9 cellular contexts compared by ENCODE assay signal in the genomic region with DNA sequence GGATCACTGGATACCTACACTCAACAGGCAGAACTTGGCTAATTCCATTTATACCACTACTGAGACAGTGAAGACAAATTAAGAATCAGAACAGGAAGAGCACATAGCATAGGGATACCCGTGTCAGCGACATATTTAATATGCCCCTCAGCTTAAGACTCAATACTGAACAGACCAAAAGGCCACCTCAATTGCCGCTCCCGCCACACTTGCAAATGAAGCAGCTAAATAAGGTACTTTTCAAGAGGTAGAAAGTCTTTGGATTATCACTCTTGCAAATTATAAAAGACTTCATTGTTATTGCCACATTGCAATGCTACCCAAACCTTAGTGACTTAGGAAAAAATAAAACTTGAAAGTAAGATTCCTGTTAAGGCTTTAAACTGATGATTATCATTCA. TPM values are rescaled to one million over a fixed set of nuclear protein-coding genes. Genes with fewer than 3 reads are reported as not detected.
DNase-seq lines count a peak whose midpoint lies in the region; ATAC-seq and TF ChIP-seq lines count a peak whose summit lies in the region.
"Had no signal": no experiment of that assay in that cellular context is flagged by ENCODE, and none has a peak within 500 bp of the region (broad histone marks: within the 10 kb centered on the region; RNA-seq: fewer than 3 reads in every experiment).

No MANE protein-coding gene starts in this region.

- H3K4me1 ChIP-seq in left lung (peaks cover 17 to 62% of the 10 kb centered on the region in 2 donors), thymus (ENCODE audit: control insufficient read depth, insufficient read depth, low read length) (peaks cover 7% of the 10 kb centered on the region)

- no peak for ATAC-seq in activated naive CD8-positive, alpha-beta T cell treated with anti-CD3 and anti-CD28 coated beads, Interleukin-2, amount 50 U/mL, for 24 hours
- no peak for ATAC-seq in left lung
- no peak for ATAC-seq in GM21447 (IDR thresholded peaks at IDR 0.05; ENCODE audit: unreplicated experiment)

- H3K27me3 Mint-ChIP-seq in activated naive CD4-positive, alpha-beta T cell treated with anti-CD3 and anti-CD28 coated beads for 36 hours (ENCODE audit: low read depth) = no peaks in the 10 kb centered on the region
- no peaks in the 10 kb centered on the region for H3K27me3 Mint-ChIP-seq in activated naive CD8-positive, alpha-beta T cell treated with anti-CD3 and anti-CD28 coated beads, Interleukin-2, amount 50 U/mL, for 24 hours

- H3K27ac ChIP-seq in left lung (no peak overlapping the region), thymus (ENCODE audit: low read depth) (no peak overlapping the region)

- intact Hi-C loops in activated naive CD4-positive, alpha-beta T cell treated with anti-CD3 and anti-CD28 coated beads for 36 hours (cut with micrococcal nuclease) = loop anchor here (1.0 kb wide), 1 partner anchor 9 kb away; no protein-coding TSS in a partner anchor
- intact Hi-C loops in left lung (cut with DNase I) = no loop called here

- DNase-seq in activated naive CD4-positive, alpha-beta T cell treated with anti-CD3 and anti-CD28 coated beads for 36 hours = no peak
- DNase-seq in activated naive CD4-positive, alpha-beta T cell treated with anti-CD3 and anti-CD28 coated beads, Interleukin-2, amount 50 U/mL, for 16 hours = no peak
- DNase-seq in activated naive CD8-positive, alpha-beta T cell treated with anti-CD3 and anti-CD28 coated beads, Interleukin-2, amount 50 U/mL, for 24 hours = no peak
- DNase-seq in left lung (no peak), nucleus accumbens (lab: John Stamatoyannopoulos, UW) (no peak), anterior cingulate cortex (lab: John Stamatoyannopoulos, UW) (no peak)

- peaks cover 73% of the 10 kb centered on the region for H3K36me3 Mint-ChIP-seq in activated naive CD4-positive, alpha-beta T cell treated with anti-CD3 and anti-CD28 coated beads for 36 hours (ENCODE audit: low read depth)
- peaks cover 69% of the 10 kb centered on the region for H3K36me3 Mint-ChIP-seq in activated naive CD8-positive, alpha-beta T cell treated with anti-CD3 and anti-CD28 coated beads, Interleukin-2, amount 50 U/mL, for 24 hours (ENCODE audit: low read depth)

- no peak for TF ChIP-seq CTCF in left lung (IDR thresholded peaks at IDR 0.05)

- H3K36me3 ChIP-seq in left lung = peaks cover 0 to 59% of the 10 kb centered on the region in 2 donors
- H3K36me3 ChIP-seq in thymus (ENCODE audit: control insufficient read depth, insufficient read depth) = peaks cover 28% of the 10 kb centered on the region

- H3K27ac Mint-ChIP-seq in activated naive CD4-positive, alpha-beta T cell treated with anti-CD3 and anti-CD28 coated beads for 36 hours = peak overlapping the region; percentile 69
- H3K27ac Mint-ChIP-seq in activated naive CD8-positive, alpha-beta T cell treated with anti-CD3 and anti-CD28 coated beads, Interleukin-2, amount 50 U/mL, for 24 hours = peak overlapping the region; percentile 98

- no peaks in the 10 kb centered on the region for H3K9me3 ChIP-seq in left lung
- no peaks in the 10 kb centered on the region for H3K9me3 ChIP-seq in thymus (ENCODE audit: control insufficient read depth)

- CTCF ChIA-PET in activated naive CD4-positive, alpha-beta T cell treated with anti-CD3 and anti-CD28 coated beads for 36 hours (lab: Charles Lee) = interaction anchor here (1.5 kb wide), 1 partner anchor 9 kb away, joined by 4 read pairs; no protein-coding TSS in a partner anchor

- H3K4me1 Mint-ChIP-seq in activated naive CD4-positive, alpha-beta T cell treated with anti-CD3 and anti-CD28 coated beads for 36 hours (ENCODE audit: low read depth) = peaks cover 60% of the 10 kb centered on the region
- peaks cover 59% of the 10 kb centered on the region for H3K4me1 Mint-ChIP-seq in activated naive CD8-positive, alpha-beta T cell treated with anti-CD3 and anti-CD28 coated beads, Interleukin-2, amount 50 U/mL, for 24 hours

- H3K27me3 ChIP-seq in left lung (no peaks in the 10 kb centered on the region), thymus (ENCODE audit: control insufficient read depth, insufficient read depth) (no peaks in the 10 kb centered on the region)

- H3K9me3 Mint-ChIP-seq in activated naive CD4-positive, alpha-beta T cell treated with anti-CD3 and anti-CD28 coated beads for 36 hours = no peaks in the 10 kb centered on the region
- no peaks in the 10 kb centered on the region for H3K9me3 Mint-ChIP-seq in activated naive CD8-positive, alpha-beta T cell treated with anti-CD3 and anti-CD28 coated beads, Interleukin-2, amount 50 U/mL, for 24 hours

- 59% methylated on average over 4 of the region's 4 CpGs for WGBS in thymus

- H3K4me3 ChIP-seq in left lung (peak overlapping the region; percentile 73 to 78), thymus (ENCODE audit: low read length) (peak overlapping the region; percentile 25)

- peak overlapping the region; percentile 98 for H3K4me3 Mint-ChIP-seq in activated naive CD4-positive, alpha-beta T cell treated with anti-CD3 and anti-CD28 coated beads for 36 hours
- peak overlapping the region; percentile 96 for H3K4me3 Mint-ChIP-seq in activated naive CD8-positive, alpha-beta T cell treated with anti-CD3 and anti-CD28 coated beads, Interleukin-2, amount 50 U/mL, for 24 hours

RNA-seq across cellular contexts. Expression of gene DDX17, which starts 3.1 kb away (rescaled TPM):
- total RNA-seq in activated naive CD4-positive, alpha-beta T cell treated with anti-CD3 and anti-CD28 coated beads for 36 hours = 100 to 1,000 TPM; 319 to 341 TPM
- total RNA-seq in left lung = 100 to 1,000 TPM; 384 to 410 TPM
- 325 TPM for polyA plus RNA-seq in thymus

RNA-seq across cellular contexts. Expression of gene KDELR3, which starts 35.1 kb away (rescaled TPM):
- total RNA-seq in activated naive CD4-positive, alpha-beta T cell treated with anti-CD3 and anti-CD28 coated beads for 36 hours = under 1 TPM; 0.57 to 0.77 TPM
- total RNA-seq in left lung = 10 to 100 TPM; 25.9 to 53.8 TPM
- 1.9 TPM for polyA plus RNA-seq in thymus

RNA-seq across cellular contexts. Expression of gene KCNJ4, which starts 48.0 kb away (rescaled TPM):
- not detected for total RNA-seq in activated naive CD4-positive, alpha-beta T cell treated with anti-CD3 and anti-CD28 coated beads for 36 hours
- not detected for total RNA-seq in left lung
- 0.32 TPM for polyA plus RNA-seq in thymus
- total RNA-seq: T-helper 2 cell treated with Interferon-gamma antibody and Interleukin-4, amounts not matched to agents 100 ng/mL and 5 ng/mL, for 36 hours had no signal

Comparison
In these comparisons a context has a peak if more than half of its experiments do, and no peak if none do; other contexts are left out.
1. RNA of gene KDELR3, which starts 35.1 kb away (total RNA-seq): 25.9 to 53.8 TPM in left lung; 0.57 to 0.77 TPM in activated naive CD4-positive, alpha-beta T cell treated with anti-CD3 and anti-CD28 coated beads for 36 hours; every median in the first group is over 10 times any median in the second.